1 cellular context compared by ENCODE assay signal in the genomic region with DNA sequence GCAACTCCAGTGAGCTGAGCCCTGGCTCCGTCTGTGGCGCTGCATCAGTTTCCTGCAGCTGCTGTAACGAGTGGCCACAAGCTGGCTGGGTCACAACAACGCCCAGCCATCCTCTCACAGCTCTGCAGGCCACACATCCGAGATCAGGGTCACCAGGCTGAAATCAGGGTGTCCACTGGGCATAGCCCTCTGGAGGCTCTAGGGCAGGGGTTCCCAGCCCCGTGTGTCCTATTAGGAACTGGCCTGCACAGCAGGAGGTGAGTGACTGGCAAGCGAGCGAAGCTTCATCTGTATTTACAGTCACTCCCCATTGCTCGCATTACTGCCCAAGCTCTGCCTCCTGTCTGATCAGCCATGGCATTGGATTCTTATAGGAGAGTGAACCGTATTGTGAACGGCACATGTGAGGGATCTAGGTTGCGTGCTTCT.
TF ChIP-seq lines count a peak whose summit lies in the region.

No MANE protein-coding gene starts in this region.

TF ChIP-seq in IMR-90, 13 proteins besides CTCF, POLR2A, EP300 and RAD21 (continued from another document):
- TF ChIP-seq CHD1 (IDR thresholded peaks at IDR 0.05; ENCODE audit: low read depth, low read length) (no peak), NFE2L2 (IDR thresholded peaks at IDR 0.05; ENCODE audit: low read depth, low read length) (no peak), MAFK (IDR thresholded peaks at IDR 0.05; ENCODE audit: low read depth, low read length) (no peak), MXI1 (IDR thresholded peaks at IDR 0.05; ENCODE audit: borderline replicate concordance, low read depth, low read length) (no peak), BHLHE40 (IDR thresholded peaks at IDR 0.05; ENCODE audit: low read depth, low read length) (no peak), MAZ (IDR thresholded peaks at IDR 0.05; ENCODE audit: borderline replicate concordance, low read depth, low read length) (no peak)
- TF ChIP-seq, protein P1, sequence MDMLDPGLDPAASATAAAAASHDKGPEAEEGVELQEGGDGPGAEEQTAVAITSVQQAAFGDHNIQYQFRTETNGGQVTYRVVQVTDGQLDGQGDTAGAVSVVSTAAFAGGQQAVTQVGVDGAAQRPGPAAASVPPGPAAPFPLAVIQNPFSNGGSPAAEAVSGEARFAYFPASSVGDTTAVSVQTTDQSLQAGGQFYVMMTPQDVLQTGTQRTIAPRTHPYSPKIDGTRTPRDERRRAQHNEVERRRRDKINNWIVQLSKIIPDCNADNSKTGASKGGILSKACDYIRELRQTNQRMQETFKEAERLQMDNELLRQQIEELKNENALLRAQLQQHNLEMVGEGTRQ (IDR thresholded peaks at IDR 0.05; ENCODE audit: low read depth, low read length): no peak
- TF ChIP-seq, protein P2, sequence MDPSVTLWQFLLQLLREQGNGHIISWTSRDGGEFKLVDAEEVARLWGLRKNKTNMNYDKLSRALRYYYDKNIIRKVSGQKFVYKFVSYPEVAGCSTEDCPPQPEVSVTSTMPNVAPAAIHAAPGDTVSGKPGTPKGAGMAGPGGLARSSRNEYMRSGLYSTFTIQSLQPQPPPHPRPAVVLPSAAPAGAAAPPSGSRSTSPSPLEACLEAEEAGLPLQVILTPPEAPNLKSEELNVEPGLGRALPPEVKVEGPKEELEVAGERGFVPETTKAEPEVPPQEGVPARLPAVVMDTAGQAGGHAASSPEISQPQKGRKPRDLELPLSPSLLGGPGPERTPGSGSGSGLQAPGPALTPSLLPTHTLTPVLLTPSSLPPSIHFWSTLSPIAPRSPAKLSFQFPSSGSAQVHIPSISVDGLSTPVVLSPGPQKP (IDR thresholded peaks at IDR 0.05; ENCODE audit: borderline replicate concordance, low read depth, low read length): no peak
TF ChIP-seq in IMR-90: peak in this region for 0.
